ENCODE assay signal across 19 cellular contexts in genomic region chr6:19549109-19549508, GRCh38.
A peak's percentile ranks its signal among the peaks of the same experiment; 100 is the strongest.
DNase-seq lines count a peak whose midpoint lies in the region; ATAC-seq and TF ChIP-seq lines count a peak whose summit lies in the region.
"Had no signal": no experiment of that assay in that cellular context is flagged by ENCODE, and none has a peak within 500 bp of the region (broad histone marks: within the 10 kb centered on the region; RNA-seq: fewer than 3 reads in every experiment).

No MANE protein-coding gene starts in this region.

- H3K4me1 ChIP-seq in A673 (ENCODE audit: insufficient read depth, low read length, poor library complexity, severe bottlenecking) (no peaks in the 10 kb centered on the region), Panc1 (ENCODE audit: control insufficient read depth, insufficient read depth, low read length) (no peaks in the 10 kb centered on the region), SJCRH30 (no peaks in the 10 kb centered on the region)

- H3K4me3 ChIP-seq in A673 (ENCODE audit: low read depth, low read length, poor library complexity, severe bottlenecking) (no peak overlapping the region), Panc1 (ENCODE audit: low read depth in 2 of 2, low read length in 2 of 2) (no peak overlapping the region), SJCRH30 (no peak overlapping the region)
- H3K4me3 ChIP-seq: GM23248, MG63 had no signal

- H3K9me3 ChIP-seq in A673 (ENCODE audit: low read depth, low read length, poor library complexity, severe bottlenecking) (peaks cover 4% of the 10 kb centered on the region), Panc1 (ENCODE audit: control insufficient read depth, insufficient read depth, low read depth, low read length) (peaks cover 7% of the 10 kb centered on the region; the same call in 1 of the 2 replicates), SJCRH30 (replicated peaks) (no peaks in the 10 kb centered on the region)
- H3K9me3 ChIP-seq: MG63 had no signal

- H3K27me3 ChIP-seq in A673 (replicated peaks; ENCODE audit: insufficient read depth, low read depth, low read length, poor library complexity), result no peaks in the 10 kb centered on the region
- no peaks in the 10 kb centered on the region for H3K27me3 ChIP-seq in Panc1 (ENCODE audit: control insufficient read depth, insufficient read depth, low read length)
- no peaks in the 10 kb centered on the region for H3K27me3 ChIP-seq in SJCRH30
- H3K27me3 ChIP-seq: MG63 had no signal

- in situ Hi-C loops in Panc1 (cut with HindIII; ENCODE audit: low pct_unique_long_range_greater_than_20kb, low sequenced_read_pairs), result no loop called here
- in situ Hi-C loops in KBM-7 (cut with MboI; ENCODE audit: low pct_unique_long_range_greater_than_20kb, low sequenced_read_pairs), result no loop called here

- H3K27ac ChIP-seq in A673 (ENCODE audit: low read depth, low read length, poor library complexity, severe bottlenecking), result no peak overlapping the region
- no peak overlapping the region for H3K27ac ChIP-seq in C4-2B
- H3K27ac ChIP-seq in Panc1 (ENCODE audit: low read length), result no peak overlapping the region
- no peak overlapping the region for H3K27ac ChIP-seq in SJCRH30
- H3K27ac ChIP-seq: GM23248 had no signal

- intact Hi-C loops in A673 (cut with micrococcal nuclease; ENCODE audit: unreplicated experiment), result no loop called here
- intact Hi-C loops in Panc1 (cut with micrococcal nuclease; ENCODE audit: unreplicated experiment), result no loop called here

- no peak for ATAC-seq in Panc1
- ATAC-seq: T-cell had no signal

- BruUV-seq in A673 (replicated peaks; lab: Mats Ljungman, UMichigan) (no TSS peak), Panc1 (replicated peaks; lab: Mats Ljungman, UMichigan) (no TSS peak)

- DNase-seq in A673 (ENCODE audit: low spot score) (peak; percentile 9), NAMALWA (ENCODE audit: low spot score) (peak; percentile 21), Panc1 (ENCODE audit: low read depth, low spot score) (no peak), NOMO-1 (lab: John Stamatoyannopoulos, UW; ENCODE audit: unreplicated experiment in 2 of 2) (no peak), SJCRH30 (no peak), HPDE6-E6E7 (ENCODE audit: extremely low spot score) (no peak), KBM-7 (no peak)
- DNase-seq: ACHN; CD4-positive, alpha-beta T cell; GF-D8; GM23248; Karpas-422; MG63; NCI-H1092 treated with DMSO at 0.1 percent for 48 hours; NCI-H446 treated with DMSO at 0.1 percent for 48 hours; NCI-H774; T-cell; T-helper 9 cell had no signal

- H3K36me3 ChIP-seq in A673 (ENCODE audit: insufficient read depth, low read length, poor library complexity, severe bottlenecking), result no peaks in the 10 kb centered on the region
- H3K36me3 ChIP-seq in Panc1 (ENCODE audit: control insufficient read depth, insufficient read depth, low read length), result no peaks in the 10 kb centered on the region
- H3K36me3 ChIP-seq in SJCRH30, result no peaks in the 10 kb centered on the region
- H3K36me3 ChIP-seq: MG63 had no signal

- CTCF ChIA-PET in A673 (lab: Charles Lee), result no interaction called here
- CTCF ChIA-PET in Panc1 (lab: Charles Lee), result no interaction called here

- TF ChIP-seq CTCF in A673 (conservative IDR thresholded peaks at IDR 0.05; ENCODE audit: low read depth, low read length) (peak; percentile 41; the same call in 1 of the 2 replicates), C4-2B (conservative IDR thresholded peaks at IDR 0.05) (peak; percentile 8; the same call in 1 of the 2 replicates), Panc1 (IDR thresholded peaks at IDR 0.05) (peak; percentile 18; the same call in 1 of the 2 replicates)

- POLR2A ChIA-PET in A673 (lab: Charles Lee; ENCODE audit: low non-redundant PET), result interaction anchor here (0.6 kb wide), 1 partner anchor 107 kb away, joined by 3 read pairs; no protein-coding TSS in a partner anchor
- POLR2A ChIA-PET in Panc1 (lab: Charles Lee), result no interaction called here

Comparison
In these comparisons a context has a peak if more than half of its experiments do, and no peak if none do; other contexts are left out.
1. DNase-seq: peak in A673 (single experiment) and NAMALWA (single experiment); none in Panc1 (single experiment), NOMO-1 (0 of 2), SJCRH30 (0 of 2), HPDE6-E6E7 (single experiment) and KBM-7 (single experiment).
2. Peak in every context shown above with its lines, with median percentiles within 50 percentile points of each other: CTCF ChIP-seq.